In the genomic region with DNA sequence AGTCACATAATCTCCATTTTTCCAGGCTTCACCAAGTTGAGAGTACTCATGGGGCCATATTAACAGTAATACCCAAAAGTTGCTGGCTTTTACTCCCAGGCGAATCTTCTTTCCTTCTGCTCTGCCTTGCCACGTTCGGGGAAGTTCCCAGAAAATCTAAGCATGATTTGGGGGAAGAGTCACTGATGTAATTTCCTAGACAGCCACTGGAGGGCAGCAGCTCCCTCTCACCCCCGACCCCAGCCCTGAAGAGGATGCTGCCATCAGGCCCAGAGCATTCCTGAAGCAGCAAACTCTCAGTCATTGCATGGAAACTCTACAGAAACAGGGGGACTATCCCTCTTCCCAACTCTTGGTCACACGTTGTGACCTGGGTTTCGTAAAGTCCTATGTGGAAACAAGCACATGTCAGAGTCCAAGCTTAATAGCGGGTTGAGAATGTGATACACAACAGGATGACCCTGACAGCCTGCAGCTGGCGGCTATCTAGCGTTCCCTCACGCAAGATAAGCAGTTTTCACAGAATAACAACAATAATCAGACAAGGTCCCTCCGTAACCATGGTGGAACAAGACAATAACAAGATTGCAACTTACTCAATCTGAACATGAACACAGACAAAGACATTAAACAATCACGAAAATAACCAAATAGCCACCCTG, we compare ENCODE assay signal across 8 cellular contexts. TPM values are rescaled to one million over a fixed set of nuclear protein-coding genes. Genes with fewer than 3 reads are reported as not detected.
DNase-seq lines count a peak whose midpoint lies in the region; ATAC-seq and TF ChIP-seq lines count a peak whose summit lies in the region.

No MANE protein-coding gene starts in this region.

- H3K4me3 Mint-ChIP-seq in CD8-positive, alpha-beta T cell = no peak overlapping the region

- H3K27me3 ChIP-seq in CD8-positive, alpha-beta T cell (ENCODE audit: insufficient read depth, low read length) = no peaks in the 10 kb centered on the region
- H3K27me3 ChIP-seq in thyroid gland = no peaks in the 10 kb centered on the region

- WGBS in thyroid gland, 2 donors = 47 to 48% methylated on average over 12 of the region's 12 CpGs

- POLR2A ChIA-PET in CD8-positive, alpha-beta T cell (lab: Charles Lee) = interaction anchor here (0.6 kb wide), 1 partner anchor 208 kb away, joined by 6 read pairs; no protein-coding TSS in a partner anchor

- TF ChIP-seq POLR2A in thyroid gland (IDR thresholded peaks at IDR 0.05) = no peak

- peak; percentile 22 to 72 (median 46) for DNase-seq in CD8-positive, alpha-beta T cell
- peak; percentile 80 for DNase-seq in HPDE6-E6E7 (ENCODE audit: extremely low spot score)
- DNase-seq in RPMI7951 (ENCODE audit: low read depth) = peak; percentile 52
- DNase-seq in activated T-helper 1 cell treated with Interleukin-2 at 50 U/mL for 16 hours (ENCODE audit: low read depth) = peak; percentile 10
- DNase-seq in fibroblast of pulmonary artery (ENCODE audit: low read depth) = peak; percentile 76
- peak in 40 of 56 donors; percentile 1 to 75 (median 24) for DNase-seq in nucleus accumbens (lab: John Stamatoyannopoulos, UW)
- DNase-seq in thyroid gland = peak; percentile 56 to 66

- no peaks in the 10 kb centered on the region for H3K9me3 Mint-ChIP-seq in CD8-positive, alpha-beta T cell

- peaks cover 4% of the 10 kb centered on the region for H3K4me1 Mint-ChIP-seq in CD8-positive, alpha-beta T cell (ENCODE audit: low read depth)

- intact Hi-C loops in CD8-positive, alpha-beta T cell (cut with DNase I, micrococcal nuclease) = loop anchor here (1.0 to 5.0 kb wide), 3 partner anchors 41 to 211 kb away; no protein-coding TSS in a partner anchor
- intact Hi-C loops in thyroid gland (cut with DNase I) = loop anchor here (5.0 kb wide), 1 partner anchor 41 kb away; no protein-coding TSS in a partner anchor

- no peaks in the 10 kb centered on the region for H3K36me3 Mint-ChIP-seq in CD8-positive, alpha-beta T cell

- peaks cover 11% of the 10 kb centered on the region for H3K27me3 Mint-ChIP-seq in CD8-positive, alpha-beta T cell (ENCODE audit: low read depth)

- H3K36me3 ChIP-seq in CD8-positive, alpha-beta T cell (ENCODE audit: insufficient read depth, low read length) = no peaks in the 10 kb centered on the region
- no peaks in the 10 kb centered on the region for H3K36me3 ChIP-seq in thyroid gland

- no peak overlapping the region for H3K27ac Mint-ChIP-seq in CD8-positive, alpha-beta T cell

- H3K9me3 ChIP-seq in CD8-positive, alpha-beta T cell (ENCODE audit: low read length) = no peaks in the 10 kb centered on the region
- no peaks in the 10 kb centered on the region for H3K9me3 ChIP-seq in thyroid gland

- peak; percentile 74 for ATAC-seq in CD8-positive, alpha-beta T cell
- ATAC-seq in GM18870 (IDR thresholded peaks at IDR 0.05; ENCODE audit: unreplicated experiment) = no peak

- no peak overlapping the region for H3K27ac ChIP-seq in CD8-positive, alpha-beta T cell (ENCODE audit: low read depth, low read length)
- H3K27ac ChIP-seq in thyroid gland = no peak overlapping the region

- TF ChIP-seq CTCF in CD8-positive, alpha-beta T cell (IDR thresholded peaks at IDR 0.05) = peak; percentile 94
- peak; percentile 90 for TF ChIP-seq CTCF in fibroblast of pulmonary artery (IDR thresholded peaks at IDR 0.05; ENCODE audit: low read length, missing control alignments)
- peak; percentile 53 to 94 (median 86) for TF ChIP-seq CTCF in thyroid gland (IDR thresholded peaks at IDR 0.05)

- CTCF ChIA-PET in CD8-positive, alpha-beta T cell (lab: Charles Lee) = interaction anchor here (0.6 to 2.1 kb wide), 14 partner anchors 9 to 248 kb away, joined by 3 to 8 read pairs (median 4); no protein-coding TSS in a partner anchor

- H3K4me3 ChIP-seq in CD8-positive, alpha-beta T cell (ENCODE audit: low read depth, low read length) = no peak overlapping the region
- H3K4me3 ChIP-seq in fibroblast of pulmonary artery (replicated peaks; ENCODE audit: low read depth, low read length) (no peak overlapping the region), thyroid gland (replicated peaks in 1 of 3) (no peak overlapping the region)

- no peaks in the 10 kb centered on the region for H3K4me1 ChIP-seq in CD8-positive, alpha-beta T cell (ENCODE audit: insufficient read depth, low read length)
- H3K4me1 ChIP-seq in thyroid gland = no peaks in the 10 kb centered on the region

RNA-seq across cellular contexts. Expression of gene DHX40, which starts 43.8 kb away (rescaled TPM):
- 10 to 100 TPM; 72.7 to 72.8 TPM for total RNA-seq in CD8-positive, alpha-beta T cell
- total RNA-seq in RPMI7951 (2014; rRNA removed; shearing (Covaris generic)) = 40.5 and 43.7 TPM in 2 replicates
- 10 to 100 TPM; 47.8 to 65.4 (median 59.7) TPM for total RNA-seq in thyroid gland

Comparison
In these comparisons a context has a peak if more than half of its experiments do, and no peak if none do; other contexts are left out.
1. DNase-seq: peak in every context shown above with its lines; median percentile 80 in HPDE6-E6E7; 76 in fibroblast of pulmonary artery; 61 in thyroid gland; 52 in RPMI7951; 46 in CD8-positive, alpha-beta T cell; 24 in nucleus accumbens; 10 in activated T-helper 1 cell treated with Interleukin-2 at 50 U/mL for 16 hours.